15 cellular contexts compared by ENCODE assay signal in genomic region chr16:67387479-67388079, GRCh38. TPM values are rescaled to one million over a fixed set of nuclear protein-coding genes. Genes with fewer than 3 reads are reported as not detected.
DNase-seq lines count a peak whose midpoint lies in the region; ATAC-seq and TF ChIP-seq lines count a peak whose summit lies in the region.
"Had no signal": no experiment of that assay in that cellular context is flagged by ENCODE, and none has a peak within 500 bp of the region (broad histone marks: within the 10 kb centered on the region; RNA-seq: fewer than 3 reads in every experiment).

No MANE protein-coding gene starts in this region.

- no peaks in the 10 kb centered on the region for H3K9me3 Mint-ChIP-seq in activated CD8-positive, alpha-beta memory T cell treated with anti-CD3 and anti-CD28 coated beads, Interleukin-2, amount 10 ng/mL, durations not matched to agents 7 days and 5 days (ENCODE audit: low read depth)

- H4K91ac ChIP-seq in IMR-90 (ENCODE audit: insufficient read depth, low read depth, low read length): no peak overlapping the region

- TF ChIP-seq POLR2A in IMR-90 (IDR thresholded peaks at IDR 0.05; ENCODE audit: low read depth, low read length) (no peak), spleen (IDR thresholded peaks at IDR 0.05) (no peak)

- H3K36me3 ChIP-seq in IMR-90 (ENCODE audit: control insufficient read depth, insufficient read depth, low read length) (no peaks in the 10 kb centered on the region), spleen (no peaks in the 10 kb centered on the region), colonic mucosa (no peaks in the 10 kb centered on the region)
- H3K36me3 ChIP-seq: BLaER1 treated with 17β-estradiol and CSF1 and Interleukin-3, amounts not matched to agents 10 nM and 100 nM; HAP-1 had no signal

- DNase-seq in activated CD8-positive, alpha-beta memory T cell treated with anti-CD3 and anti-CD28 coated beads, Interleukin-2, amount 10 ng/mL, durations not matched to agents 7 days and 5 days: peak; percentile 25
- no peak for DNase-seq in activated CD8-positive, alpha-beta memory T cell treated with anti-CD3 and anti-CD28 coated beads for 24 hours
- DNase-seq in IMR-90: no peak
- peak; percentile 75 for DNase-seq in mesenteric fat pad (ENCODE audit: low spot score)
- peak; percentile 17 for DNase-seq in spleen
- DNase-seq in NCI-H524 treated with DMSO at 0.1 percent for 48 hours (lab: John Stamatoyannopoulos, UW): no peak
- no peak for DNase-seq in colonic mucosa
- no peak for DNase-seq in T1000 (lab: John Stamatoyannopoulos, UW)
- DNase-seq: 8988T; CD4-positive, CD25-positive, alpha-beta regulatory T cell; DMS53; GF-D8 had no signal

- H3K4ac ChIP-seq in IMR-90 (ENCODE audit: low read depth, low read length): no peak overlapping the region

- no peak overlapping the region for H2BK5ac ChIP-seq in IMR-90 (ENCODE audit: low read depth, low read length, poor library complexity, severe bottlenecking)

- CTCF ChIA-PET in activated CD8-positive, alpha-beta memory T cell treated with anti-CD3 and anti-CD28 coated beads, Interleukin-2, amount 10 ng/mL, durations not matched to agents 7 days and 5 days (lab: Charles Lee): no interaction called here
- CTCF ChIA-PET in IMR-90 (lab: Yijun Ruan, JAX): no interaction called here

- H3K9ac ChIP-seq in IMR-90 (ENCODE audit: low read depth, low read length) (no peak overlapping the region), colonic mucosa (ENCODE audit: low read depth in 2 of 2, low read length in 2 of 2) (no peak overlapping the region)
- H3K9ac ChIP-seq: BLaER1 treated with 17β-estradiol and CSF1 and Interleukin-3, amounts not matched to agents 10 nM and 100 nM had no signal

- no peak overlapping the region for H2BK20ac ChIP-seq in IMR-90 (ENCODE audit: low read depth, low read length)

- H2AK9ac ChIP-seq in IMR-90 (replicated peaks; ENCODE audit: low read depth, low read length, poor library complexity): peak overlapping the region; percentile 20

- in situ Hi-C loops in IMR-90 (cut with MboI; ENCODE audit: low sequenced_read_pairs): no loop called here

- dilution Hi-C loops in IMR-90 (cut with HindIII; ENCODE audit: low sequenced_read_pairs, unreplicated experiment): no loop called here

- H3K9me3 ChIP-seq in IMR-90 (ENCODE audit: control insufficient read depth, insufficient read depth, low read length): no peaks in the 10 kb centered on the region
- no peaks in the 10 kb centered on the region for H3K9me3 ChIP-seq in spleen
- H3K9me3 ChIP-seq in colonic mucosa: no peaks in the 10 kb centered on the region
- H3K9me3 ChIP-seq: BLaER1 treated with 17β-estradiol and CSF1 and Interleukin-3, amounts not matched to agents 10 nM and 100 nM; HAP-1 had no signal

- no peak overlapping the region for H4K5ac ChIP-seq in IMR-90 (ENCODE audit: low read depth, low read length)

- H3K27me3 Mint-ChIP-seq in activated CD8-positive, alpha-beta memory T cell treated with anti-CD3 and anti-CD28 coated beads, Interleukin-2, amount 10 ng/mL, durations not matched to agents 7 days and 5 days: peaks cover 27% of the 10 kb centered on the region

- no peak overlapping the region for H3K4me3 ChIP-seq in IMR-90 (ENCODE audit: insufficient read depth, low read depth, low read length)
- no peak overlapping the region for H3K4me3 ChIP-seq in spleen
- H3K4me3 ChIP-seq in colonic mucosa: no peak overlapping the region
- H3K4me3 ChIP-seq: BLaER1 treated with 17β-estradiol and CSF1 and Interleukin-3, amounts not matched to agents 10 nM and 100 nM; HAP-1 had no signal

- no peak overlapping the region for H2AFZ ChIP-seq in IMR-90 (replicated peaks; ENCODE audit: low read length, poor library complexity)

- no peak overlapping the region for H3K4me2 ChIP-seq in IMR-90 (ENCODE audit: low read depth, low read length)

- H3K4me1 ChIP-seq in IMR-90 (ENCODE audit: control insufficient read depth, insufficient read depth, low read length): no peaks in the 10 kb centered on the region
- H3K4me1 ChIP-seq in spleen: peaks cover 0 to 35% (median 14%) of the 10 kb centered on the region in 6 donors
- H3K4me1 ChIP-seq in colonic mucosa: no peaks in the 10 kb centered on the region
- H3K4me1 ChIP-seq: HAP-1 had no signal

- no peak overlapping the region for H3K4me3 Mint-ChIP-seq in activated CD8-positive, alpha-beta memory T cell treated with anti-CD3 and anti-CD28 coated beads, Interleukin-2, amount 10 ng/mL, durations not matched to agents 7 days and 5 days
- H3K4me3 Mint-ChIP-seq: CD4-positive, CD25-positive, alpha-beta regulatory T cell had no signal

- H3K4me1 Mint-ChIP-seq in activated CD8-positive, alpha-beta memory T cell treated with anti-CD3 and anti-CD28 coated beads, Interleukin-2, amount 10 ng/mL, durations not matched to agents 7 days and 5 days: no peaks in the 10 kb centered on the region

- POLR2A ChIA-PET in IMR-90 (lab: Charles Lee; ENCODE audit: unreplicated experiment): no interaction called here

- no peaks in the 10 kb centered on the region for H4K20me1 ChIP-seq in IMR-90 (ENCODE audit: insufficient read depth, low read length)

- no peak overlapping the region for H2AK5ac ChIP-seq in IMR-90 (ENCODE audit: low read depth, low read length)

- H2BK15ac ChIP-seq in IMR-90 (ENCODE audit: low read depth, low read length): no peak overlapping the region

- intact Hi-C loops in IMR-90 (cut with micrococcal nuclease) (no loop called here), spleen (cut with DNase I; ENCODE audit: low total_unique reads) (no loop called here), colonic mucosa (cut with DNase I) (no loop called here)

- H2BK120ac ChIP-seq in IMR-90 (ENCODE audit: low read depth, low read length): no peak overlapping the region

- BruUV-seq in IMR-90 (replicated peaks; lab: Mats Ljungman, UMichigan): no TSS peak

- no peak overlapping the region for H3K23ac ChIP-seq in IMR-90 (ENCODE audit: low read depth, low read length)

- H3K27me3 ChIP-seq in IMR-90 (ENCODE audit: control insufficient read depth, insufficient read depth, low read length) (peaks cover 25% of the 10 kb centered on the region), spleen (replicated peaks in 1 of 7) (peaks cover 0 to 5% (median 0%) of the 10 kb centered on the region in 7 donors), colonic mucosa (no peaks in the 10 kb centered on the region)

- no peak for TF ChIP-seq RAD21 in IMR-90 (IDR thresholded peaks at IDR 0.05; ENCODE audit: low read length)

- H3K56ac ChIP-seq in IMR-90 (ENCODE audit: extremely low read depth, insufficient read depth, low read length): no peak overlapping the region

- no peaks in the 10 kb centered on the region for H3K79me1 ChIP-seq in IMR-90 (ENCODE audit: low read depth in 1 of 2, low read length in 2 of 2)

- H3K27ac ChIP-seq in IMR-90 (ENCODE audit: insufficient read depth, low read length) (no peak overlapping the region), spleen (no peak overlapping the region), colonic mucosa (no peak overlapping the region)
- H3K27ac ChIP-seq: BLaER1 treated with 17β-estradiol and CSF1 and Interleukin-3, amounts not matched to agents 10 nM and 100 nM had no signal

- no peak overlapping the region for H3K14ac ChIP-seq in IMR-90 (replicated peaks; ENCODE audit: low read depth, low read length)

- TF ChIP-seq CTCF in IMR-90 (conservative IDR thresholded peaks at IDR 0.05; ENCODE audit: low read depth, low read length): no peak
- TF ChIP-seq CTCF in spleen (IDR thresholded peaks at IDR 0.05 in 8 of 11, conservative IDR thresholded peaks at IDR 0.05 in 3 of 11): no peak
- TF ChIP-seq CTCF in colonic mucosa (IDR thresholded peaks at IDR 0.05): no peak

- ATAC-seq in activated CD8-positive, alpha-beta memory T cell treated with anti-CD3 and anti-CD28 coated beads, Interleukin-2, amount 10 ng/mL, durations not matched to agents 7 days and 5 days: no peak
- ATAC-seq in IMR-90 (ENCODE audit: low read depth): no peak

- H3K36me3 Mint-ChIP-seq in activated CD8-positive, alpha-beta memory T cell treated with anti-CD3 and anti-CD28 coated beads, Interleukin-2, amount 10 ng/mL, durations not matched to agents 7 days and 5 days: no peaks in the 10 kb centered on the region
- H3K36me3 Mint-ChIP-seq: CD4-positive, CD25-positive, alpha-beta regulatory T cell had no signal

- H4K8ac ChIP-seq in IMR-90 (ENCODE audit: low read depth in 2 of 2, low read length in 2 of 2): no peak overlapping the region

- 86% methylated on average over 6 of the region's 8 CpGs; no CpG with 5 or more reads in 1 of the 2 experiments for WGBS in IMR-90 (ENCODE audit: extremely low coverage in 2 of 2, insufficient read length in 1 of 2), 2 experiments
- 79 to 95% (median 92%) methylated on average over 8 of the region's 8 CpGs for WGBS in spleen, 5 donors

- no peak overlapping the region for H3K27ac Mint-ChIP-seq in activated CD8-positive, alpha-beta memory T cell treated with anti-CD3 and anti-CD28 coated beads, Interleukin-2, amount 10 ng/mL, durations not matched to agents 7 days and 5 days
- H3K27ac Mint-ChIP-seq: CD4-positive, CD25-positive, alpha-beta regulatory T cell had no signal

- peaks cover under 1% of the 10 kb centered on the region; the same call in 1 of the 2 replicates for H3K9me1 ChIP-seq in IMR-90 (ENCODE audit: insufficient read depth, low read length)

- no peak overlapping the region for H3K18ac ChIP-seq in IMR-90 (ENCODE audit: low read depth, low read length)

RNA-seq across cellular contexts. Expression of gene TPPP3, which starts 5.7 kb away (rescaled TPM):
- not detected for total RNA-seq in activated CD8-positive, alpha-beta memory T cell treated with anti-CD3 and anti-CD28 coated beads, Interleukin-2, amount 10 ng/mL, durations not matched to agents 7 days and 5 days
- total RNA-seq in IMR-90 (2012; rRNA removed) (0.54 and 0.56 TPM in 2 replicates), mesenteric fat pad (4.8 TPM), spleen (10 to 100 TPM in 3 of 7 donors, 1 to 10 TPM in 4; 2.5 to 13.9 (median 9.9) TPM), colonic mucosa (10 to 100 TPM in 1 of 2 donors, 1 to 10 TPM in 1; 3.7 to 12.3 TPM)
- polyA plus RNA-seq in IMR-90 (2012; rRNA removed) (2.2 and 2.4 TPM in 2 replicates), spleen (10 to 100 TPM in 1 of 3 donors, 1 to 10 TPM in 2; 5.6 to 11.4 (median 7.2) TPM)
- polyA plus RNA-seq in IMR-90 (2012; cell fraction: cytosol; rRNA removed): 2.0 and 3.4 TPM in 2 replicates
- polyA plus RNA-seq in IMR-90 (2012; cell fraction: nucleus; rRNA removed; ENCODE audit: low replicate concordance): 1.8 and 2.4 TPM in 2 replicates
- total RNA-seq: CD4-positive, CD25-positive, alpha-beta regulatory T cell; HT1080 had no signal
- polyA plus RNA-seq: CD4-positive, CD25-positive, alpha-beta regulatory T cell had no signal

RNA-seq across cellular contexts. Expression of gene ZDHHC1, which starts 28.7 kb away (rescaled TPM):
- total RNA-seq in activated CD8-positive, alpha-beta memory T cell treated with anti-CD3 and anti-CD28 coated beads, Interleukin-2, amount 10 ng/mL, durations not matched to agents 7 days and 5 days: under 1 TPM; 0.41 to 0.49 TPM
- total RNA-seq in IMR-90 (2012; rRNA removed) (1.7 and 2.0 TPM in 2 replicates), mesenteric fat pad (9.5 TPM), spleen (10 to 100 TPM in 6 of 7 donors, 1 to 10 TPM in 1; 9.5 to 31.2 (median 20.6) TPM), colonic mucosa (1 to 10 TPM; 7.9 to 8.7 TPM)
- polyA plus RNA-seq in IMR-90 (2012; rRNA removed) (5.9 and 6.1 TPM in 2 replicates), spleen (1 to 10 TPM; 2.1 to 6.0 (median 2.3) TPM)
- 4.2 and 9.4 TPM in 2 replicates for polyA plus RNA-seq in IMR-90 (2012; cell fraction: cytosol; rRNA removed)
- polyA plus RNA-seq in IMR-90 (2012; cell fraction: nucleus; rRNA removed; ENCODE audit: low replicate concordance): 16.9 and 38.6 TPM in 2 replicates
- total RNA-seq: CD4-positive, CD25-positive, alpha-beta regulatory T cell had no signal

RNA-seq across cellular contexts. Expression of gene HSD11B2, which starts 43.3 kb away (rescaled TPM):
- total RNA-seq in activated CD8-positive, alpha-beta memory T cell treated with anti-CD3 and anti-CD28 coated beads, Interleukin-2, amount 10 ng/mL, durations not matched to agents 7 days and 5 days: under 1 TPM in 1 of 2 experiments, not detected in 1; 0.14 TPM
- total RNA-seq in IMR-90 (2012; rRNA removed) (not detected in 2 replicates), mesenteric fat pad (0.71 TPM), spleen (10 to 100 TPM in 1 of 7 donors, 1 to 10 TPM in 5, under 1 TPM in 1; 0.85 to 18.3 (median 4.7) TPM), colonic mucosa (100 to 1,000 TPM; 348 to 378 TPM)
- polyA plus RNA-seq in IMR-90 (2012; rRNA removed) (0.26 and 0.27 TPM in 2 replicates), spleen (1 to 10 TPM; 1.7 to 4.1 (median 2.8) TPM)
- 0.12 TPM in 1 of 2 replicates, not detected in the other for polyA plus RNA-seq in IMR-90 (2012; cell fraction: cytosol; rRNA removed)
- 0.47 and 0.60 TPM in 2 replicates for polyA plus RNA-seq in IMR-90 (2012; cell fraction: nucleus; rRNA removed; ENCODE audit: low replicate concordance)
- total RNA-seq: CD4-positive, CD25-positive, alpha-beta regulatory T cell had no signal
- polyA plus RNA-seq: CD4-positive, CD25-positive, alpha-beta regulatory T cell had no signal

Comparison
In these comparisons a context has a peak if more than half of its experiments do, and no peak if none do; other contexts are left out.
1. DNase-seq: peak in activated CD8-positive, alpha-beta memory T cell treated with anti-CD3 and anti-CD28 coated beads, Interleukin-2, amount 10 ng/mL, durations not matched to agents 7 days and 5 days (single experiment), mesenteric fat pad (single experiment) and spleen (single experiment); none in activated CD8-positive, alpha-beta memory T cell treated with anti-CD3 and anti-CD28 coated beads for 24 hours (single experiment), IMR-90 (single experiment), NCI-H524 treated with DMSO at 0.1 percent for 48 hours (single experiment), colonic mucosa (single experiment) and T1000 (single experiment).
2. RNA of gene HSD11B2, which starts 43.3 kb away (total RNA-seq): 348 to 378 TPM in colonic mucosa; 0.85 to 18.3 TPM in spleen, 0.71 TPM in mesenteric fat pad (single experiment), 0.14 TPM in activated CD8-positive, alpha-beta memory T cell treated with anti-CD3 and anti-CD28 coated beads, Interleukin-2, amount 10 ng/mL, durations not matched to agents 7 days and 5 days and not detected in IMR-90; every median in the first group is over 10 times any median in the second.